Comparison of ENCODE assay signal across 8 cellular contexts in the genomic region with DNA sequence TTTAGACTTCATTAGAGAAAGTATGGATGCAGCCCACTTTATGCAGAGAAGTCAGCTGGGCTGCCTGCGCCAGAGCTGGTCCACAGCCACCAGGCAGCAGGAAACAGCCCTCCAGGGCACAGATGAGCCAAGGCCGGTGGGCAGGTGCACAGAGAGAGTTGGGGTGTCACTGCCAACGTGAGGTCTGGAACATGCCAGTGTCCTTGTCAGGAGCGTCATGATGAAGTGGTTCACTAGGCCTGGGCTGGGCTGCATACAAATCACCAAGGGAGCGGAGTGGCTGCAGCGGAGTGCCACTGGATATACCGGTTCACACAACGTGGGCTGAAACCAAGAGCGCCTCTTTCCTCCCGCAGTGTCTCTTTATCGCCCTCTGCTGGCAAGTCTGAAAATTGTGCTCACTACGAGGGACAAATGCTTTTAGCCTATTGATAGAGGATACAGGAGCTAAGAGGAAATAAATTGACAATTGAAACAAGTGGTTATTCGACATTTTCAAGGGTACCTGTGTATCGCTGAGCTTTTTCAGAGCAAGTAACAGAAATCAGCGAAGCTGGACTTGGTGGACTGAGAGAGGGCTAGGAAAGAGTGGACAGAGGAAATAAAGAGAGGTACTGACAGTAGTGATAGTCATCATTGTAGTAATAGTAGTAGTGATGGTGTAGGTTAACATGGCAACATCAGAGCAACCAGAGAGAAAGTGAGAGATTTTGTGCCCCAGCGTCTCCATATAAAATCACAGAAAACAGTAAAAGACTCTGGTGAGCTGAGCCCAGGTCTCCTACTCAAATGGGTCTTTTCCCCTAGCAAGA. TPM values are rescaled to one million over a fixed set of nuclear protein-coding genes. Genes with fewer than 3 reads are reported as not detected.
DNase-seq lines count a peak whose midpoint lies in the region; FAIRE-seq and TF ChIP-seq lines count a peak whose summit lies in the region.

No MANE protein-coding gene starts in this region.

- H3K4me2 ChIP-seq in SK-N-SH, result peak overlapping the region; percentile 55; the same call in 1 of the 2 replicates

- H3K79me2 ChIP-seq in SK-N-SH (ENCODE audit: insufficient read depth), result no peaks in the 10 kb centered on the region

- H2AFZ ChIP-seq in SK-N-SH (ENCODE audit: low read depth), result no peak overlapping the region

- TF ChIP-seq POLR2A in tibial nerve (IDR thresholded peaks at IDR 0.05), result no peak

- FAIRE-seq in G401.6 (lab: Jason Lieb, UNC), result peak; percentile 81

- H4K20me1 ChIP-seq in SK-N-SH (ENCODE audit: insufficient read depth), result no peaks in the 10 kb centered on the region

- peaks cover 0 to 4% of the 10 kb centered on the region in 2 experiments; a peak in 1 of 4 replicates for H3K4me1 ChIP-seq in SK-N-SH (ENCODE audit: control insufficient read depth in 1 of 2, insufficient read depth in 2 of 2, low read depth in 1 of 2, low read length in 1 of 2)
- peaks cover 0 to 8% (median 0%) of the 10 kb centered on the region in 4 donors for H3K4me1 ChIP-seq in tibial nerve

- H3K9me3 ChIP-seq in SK-N-SH (no peaks in the 10 kb centered on the region), tibial nerve (no peaks in the 10 kb centered on the region)

- H3K4me3 ChIP-seq in SK-N-SH (ENCODE audit: low read depth in 2 of 2, low read length in 1 of 2) (no peak overlapping the region; a peak in 1 of 4 replicates), tibial nerve (no peak overlapping the region)

- TF ChIP-seq CTCF in SK-N-SH (IDR thresholded peaks at IDR 0.05) (peak; percentile 94), tibial nerve (IDR thresholded peaks at IDR 0.05) (peak; percentile 87 to 93 (median 90))

- 16% methylated on average over 16 of the region's 16 CpGs for WGBS in SK-N-SH (ENCODE audit: low lambda C conversion rate)
- 18 to 21% methylated on average over 16 of the region's 16 CpGs for WGBS in tibial nerve, 2 donors

- no peak overlapping the region for H3K9ac ChIP-seq in SK-N-SH

- peak overlapping the region in 1 of 2 experiments; percentile 60; a peak in 1 of 4 replicates for H3K27ac ChIP-seq in SK-N-SH (ENCODE audit: low read depth in 2 of 2, low read length in 1 of 2)
- H3K27ac ChIP-seq in tibial nerve, result no peak overlapping the region

- no peaks in the 10 kb centered on the region for H3K27me3 ChIP-seq in SK-N-SH (ENCODE audit: insufficient read depth)
- no peaks in the 10 kb centered on the region for H3K27me3 ChIP-seq in tibial nerve

- no peak for TF ChIP-seq EP300 in SK-N-SH (IDR thresholded peaks at IDR 0.05; ENCODE audit: borderline replicate concordance in 1 of 2, low read depth in 1 of 2, low read length in 1 of 2)
- no peak for TF ChIP-seq EP300 in tibial nerve (IDR thresholded peaks at IDR 0.05)

- H3K9me2 ChIP-seq in SK-N-SH, result no peaks in the 10 kb centered on the region

- POLR2A ChIA-PET in HEK293T (lab: Yijun Ruan, JAX) (no interaction called here), SK-N-SH (lab: Yijun Ruan, JAX) (interaction anchor here (1.0 to 1.4 kb wide), 3 partner anchors 15 to 137 kb away, joined by 3 read pairs; partner anchors contain the start of genes ITPR2 and MED21)

- H3F3A ChIP-seq in SK-N-SH (replicated peaks; ENCODE audit: insufficient read depth), result no peaks in the 10 kb centered on the region

- CTCF ChIA-PET in HEK293T (lab: Yijun Ruan, JAX) (interaction anchor here (0.6 to 1.4 kb wide), 17 partner anchors 9 to 192 kb away, joined by 3 to 10 read pairs (median 3); no protein-coding TSS in a partner anchor), SK-N-SH (lab: Yijun Ruan, JAX) (interaction anchor here (0.6 to 3.8 kb wide), 49 partner anchors 9 to 765 kb away, joined by 3 to 70 read pairs (median 6); partner anchors contain the start of genes ITPR2, MED21 and TM7SF3)

- DNase-seq in HEK293T (ENCODE audit: extremely low spot score), result peak; percentile 84
- peak; percentile 87 for DNase-seq in NCI-H1092 (lab: John Stamatoyannopoulos, UW)
- DNase-seq in SK-N-SH, result peak; percentile 73
- DNase-seq in activated naive CD4-positive, alpha-beta T cell treated with anti-CD3 and anti-CD28 coated beads, Interleukin-2, amount 50 U/mL, for 16 hours, result peak; percentile 77
- DNase-seq in glomerular endothelial cell (ENCODE audit: extremely low read depth, low read depth, low spot score), result peak; percentile 63
- DNase-seq in pons (ENCODE audit: low spot score), result peak; percentile 91
- peak; percentile 77 to 91 for DNase-seq in tibial nerve (ENCODE audit: low spot score in 2 of 2)

- H3K36me3 ChIP-seq in SK-N-SH (replicated peaks in 1 of 2; ENCODE audit: control insufficient read depth in 1 of 2, insufficient read depth in 2 of 2, low read length in 1 of 2) (no peaks in the 10 kb centered on the region), tibial nerve (no peaks in the 10 kb centered on the region)

- peak; percentile 95 for TF ChIP-seq RAD21 in SK-N-SH (IDR thresholded peaks at IDR 0.05; ENCODE audit: low read length)

TF ChIP-seq in HEK293T, 16 proteins besides CTCF, POLR2A, EP300 and RAD21:
- TF ChIP-seq FOXM1 (IDR thresholded peaks at IDR 0.05; ENCODE audit: borderline replicate concordance) (no peak), PKNOX1 (IDR thresholded peaks at IDR 0.05) (no peak), LEF1 (IDR thresholded peaks at IDR 0.05; ENCODE audit: borderline replicate concordance) (no peak), TARDBP (IDR thresholded peaks at IDR 0.05) (no peak), ELF4 (IDR thresholded peaks at IDR 0.05) (no peak), NFRKB (IDR thresholded peaks at IDR 0.05) (no peak), HDGF (IDR thresholded peaks at IDR 0.05; ENCODE audit: borderline replicate concordance) (no peak), ZNF384 (IDR thresholded peaks at IDR 0.05) (no peak), L3MBTL2 (conservative IDR thresholded peaks at IDR 0.05) (no peak), SUZ12 (IDR thresholded peaks at IDR 0.05) (no peak), BHLHE40 (IDR thresholded peaks at IDR 0.05; ENCODE audit: borderline replicate concordance) (no peak), CTBP1 (IDR thresholded peaks at IDR 0.05; ENCODE audit: borderline replicate concordance) (no peak), FOXK2 (IDR thresholded peaks at IDR 0.05) (no peak), ARNT (IDR thresholded peaks at IDR 0.05) (no peak), FOXA1 (IDR thresholded peaks at IDR 0.05) (no peak), SP1 (IDR thresholded peaks at IDR 0.05) (no peak)

TF ChIP-seq in SK-N-SH, 30 proteins besides CTCF, POLR2A, EP300 and RAD21 (continues in another document):
- TF ChIP-seq GATA2 (CRISPR knock-in tag; IDR thresholded peaks at IDR 0.05) (no peak), USF2 (IDR thresholded peaks at IDR 0.05; ENCODE audit: borderline replicate concordance, low read depth, low read length) (no peak), ELF1 (IDR thresholded peaks at IDR 0.05) (no peak), MAX (IDR thresholded peaks at IDR 0.05; ENCODE audit: low read depth) (no peak), EZH2phosphoT487 (IDR thresholded peaks at IDR 0.05; ENCODE audit: borderline replicate concordance, low read depth) (no peak), CHD2 (IDR thresholded peaks at IDR 0.05; ENCODE audit: low read length, partially characterized antibody) (peak; percentile 19)
- TF ChIP-seq, protein P1, sequence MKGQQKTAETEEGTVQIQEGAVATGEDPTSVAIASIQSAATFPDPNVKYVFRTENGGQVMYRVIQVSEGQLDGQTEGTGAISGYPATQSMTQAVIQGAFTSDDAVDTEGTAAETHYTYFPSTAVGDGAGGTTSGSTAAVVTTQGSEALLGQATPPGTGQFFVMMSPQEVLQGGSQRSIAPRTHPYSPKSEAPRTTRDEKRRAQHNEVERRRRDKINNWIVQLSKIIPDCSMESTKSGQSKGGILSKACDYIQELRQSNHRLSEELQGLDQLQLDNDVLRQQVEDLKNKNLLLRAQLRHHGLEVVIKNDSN (IDR thresholded peaks at IDR 0.05; ENCODE audit: borderline replicate concordance, low read depth), result no peak

RNA-seq across cellular contexts. Expression of gene ITPR2, which starts 52.0 kb away (rescaled TPM):
- polyA plus RNA-seq in SK-N-SH (2012; rRNA removed), result 2.3 and 3.0 TPM in 2 replicates
- 2.8 and 3.8 TPM in 2 replicates for polyA plus RNA-seq in SK-N-SH (2012; cell fraction: cytosol; rRNA removed)
- polyA plus RNA-seq in SK-N-SH (2012; cell fraction: nucleus; rRNA removed), result 1.4 and 2.9 TPM in 2 replicates
- 15.0 and 39.7 TPM in 2 replicates for total RNA-seq in glomerular endothelial cell
- total RNA-seq in tibial nerve, result 10 to 100 TPM; 32.6 to 49.8 (median 39.9) TPM

RNA-seq across cellular contexts. Expression of gene INTS13, which starts 52.8 kb away (rescaled TPM):
- 7.2 and 9.7 TPM in 2 replicates for polyA plus RNA-seq in SK-N-SH (2012; rRNA removed)
- 10.2 and 13.1 TPM in 2 replicates for polyA plus RNA-seq in SK-N-SH (2012; cell fraction: cytosol; rRNA removed)
- 5.1 and 10.0 TPM in 2 replicates for polyA plus RNA-seq in SK-N-SH (2012; cell fraction: nucleus; rRNA removed)
- 49.4 and 50.5 TPM in 2 replicates for total RNA-seq in glomerular endothelial cell
- 10 to 100 TPM; 12.4 to 31.5 (median 19.5) TPM for total RNA-seq in tibial nerve

RNA-seq across cellular contexts. Expression of gene FGFR1OP2, which starts 53.3 kb away (rescaled TPM):
- polyA plus RNA-seq in SK-N-SH (2012; rRNA removed), result 20.6 and 21.7 TPM in 2 replicates
- polyA plus RNA-seq in SK-N-SH (2012; cell fraction: cytosol; rRNA removed), result 23.5 and 31.0 TPM in 2 replicates
- polyA plus RNA-seq in SK-N-SH (2012; cell fraction: nucleus; rRNA removed), result 8.1 and 12.9 TPM in 2 replicates
- total RNA-seq in glomerular endothelial cell (34.1 and 51.0 TPM in 2 replicates), tibial nerve (100 to 1,000 TPM; 106 to 142 (median 129) TPM)
